Comparison of ENCODE assay signal across 21 cellular contexts in genomic region chr12:42125372-42125767, GRCh38. TPM values are rescaled to one million over a fixed set of nuclear protein-coding genes. Genes with fewer than 3 reads are reported as not detected.
DNase-seq lines count a peak whose midpoint lies in the region; ATAC-seq and TF ChIP-seq lines count a peak whose summit lies in the region.
"Had no signal": no experiment of that assay in that cellular context is flagged by ENCODE, and none has a peak within 500 bp of the region (broad histone marks: within the 10 kb centered on the region; RNA-seq: fewer than 3 reads in every experiment).

No MANE protein-coding gene starts in this region.

- ATAC-seq in GM18907 (IDR thresholded peaks at IDR 0.05; ENCODE audit: unreplicated experiment), result peak; percentile 42
- ATAC-seq: naive thymus-derived CD8-positive, alpha-beta T cell had no signal

- H3K9me3 ChIP-seq in HUES48 (ENCODE audit: control insufficient read depth, insufficient read depth, low read length), result no peaks in the 10 kb centered on the region
- H3K9me3 ChIP-seq in WERI-Rb-1 (ENCODE audit: severe bottlenecking), result no peaks in the 10 kb centered on the region
- H3K9me3 ChIP-seq in mesodermal cell (ENCODE audit: control insufficient read depth, low read length), result no peaks in the 10 kb centered on the region
- no peaks in the 10 kb centered on the region for H3K9me3 ChIP-seq in stomach
- H3K9me3 ChIP-seq: left ventricle myocardium inferior, tibial artery had no signal

- intact Hi-C loops in activated T-helper 1 cell treated with anti-CD3 and anti-CD28 coated beads, Interleukin-12 subunit alpha, Interleukin-12 subunit beta, Interleukin-2, Interleukin-4 antibody, amounts not matched to agents 30 ng/mL and 10 ng/mL and 1 ng/mL, durations not matched to agents 14 hours and 24 hours and 36 hours (cut with micrococcal nuclease), result no loop called here
- intact Hi-C loops in stomach (cut with DNase I; ENCODE audit: low total_unique reads), result no loop called here

- H3K27ac ChIP-seq in HUES48 (ENCODE audit: low read depth, low read length) (peak overlapping the region; percentile 56), WERI-Rb-1 (peak overlapping the region; percentile 19; the same call in 1 of the 2 replicates), mesodermal cell (ENCODE audit: low read depth, low read length, severe bottlenecking) (peak overlapping the region; percentile 61), stomach (no peak overlapping the region)
- H3K27ac ChIP-seq: left ventricle myocardium inferior, tibial artery had no signal

- H3K4me3 ChIP-seq in HUES48 (ENCODE audit: low read depth, low read length), result no peak overlapping the region; the same call in 1 of the 2 replicates
- H3K4me3 ChIP-seq in WERI-Rb-1 (ENCODE audit: low read depth, low read length), result no peak overlapping the region
- no peak overlapping the region for H3K4me3 ChIP-seq in mesodermal cell (ENCODE audit: extremely low read depth, insufficient read depth, low read length, poor library complexity, severe bottlenecking)
- no peak overlapping the region for H3K4me3 ChIP-seq in stomach
- H3K4me3 ChIP-seq: left ventricle myocardium inferior, tibial artery had no signal

- H3K27ac Mint-ChIP-seq in activated T-helper 1 cell treated with anti-CD3 and anti-CD28 coated beads, Interleukin-12 subunit alpha, Interleukin-12 subunit beta, Interleukin-2, Interleukin-4 antibody, amounts not matched to agents 30 ng/mL and 10 ng/mL and 1 ng/mL, durations not matched to agents 14 hours and 24 hours and 36 hours, result no peak overlapping the region
- H3K27ac Mint-ChIP-seq: CD4-positive, CD25-positive, alpha-beta regulatory T cell; naive thymus-derived CD8-positive, alpha-beta T cell had no signal

- peaks cover 11% of the 10 kb centered on the region for H3K4me1 Mint-ChIP-seq in activated T-helper 1 cell treated with anti-CD3 and anti-CD28 coated beads, Interleukin-12 subunit alpha, Interleukin-12 subunit beta, Interleukin-2, Interleukin-4 antibody, amounts not matched to agents 30 ng/mL and 10 ng/mL and 1 ng/mL, durations not matched to agents 14 hours and 24 hours and 36 hours (ENCODE audit: low read depth)

- H3K36me3 ChIP-seq in HUES48 (ENCODE audit: control insufficient read depth, insufficient read depth, low read length) (no peaks in the 10 kb centered on the region), WERI-Rb-1 (no peaks in the 10 kb centered on the region), mesodermal cell (ENCODE audit: control insufficient read depth, insufficient read depth, low read length) (no peaks in the 10 kb centered on the region), stomach (no peaks in the 10 kb centered on the region)
- H3K36me3 ChIP-seq: left ventricle myocardium inferior, tibial artery had no signal

- H3K9me3 Mint-ChIP-seq in activated T-helper 1 cell treated with anti-CD3 and anti-CD28 coated beads, Interleukin-12 subunit alpha, Interleukin-12 subunit beta, Interleukin-2, Interleukin-4 antibody, amounts not matched to agents 30 ng/mL and 10 ng/mL and 1 ng/mL, durations not matched to agents 14 hours and 24 hours and 36 hours, result no peaks in the 10 kb centered on the region
- H3K9me3 Mint-ChIP-seq: CD4-positive, CD25-positive, alpha-beta regulatory T cell; naive thymus-derived CD8-positive, alpha-beta T cell had no signal

- no peaks in the 10 kb centered on the region for H3K36me3 Mint-ChIP-seq in activated T-helper 1 cell treated with anti-CD3 and anti-CD28 coated beads, Interleukin-12 subunit alpha, Interleukin-12 subunit beta, Interleukin-2, Interleukin-4 antibody, amounts not matched to agents 30 ng/mL and 10 ng/mL and 1 ng/mL, durations not matched to agents 14 hours and 24 hours and 36 hours (ENCODE audit: low read depth)
- H3K36me3 Mint-ChIP-seq: CD4-positive, CD25-positive, alpha-beta regulatory T cell had no signal

- DNase-seq in WERI-Rb-1, result no peak
- no peak for DNase-seq in activated T-helper 1 cell treated with anti-CD3 and anti-CD28 coated beads, Interleukin-12 subunit alpha, Interleukin-12 subunit beta, Interleukin-2, Interleukin-4 antibody, amounts not matched to agents 30 ng/mL and 10 ng/mL and 1 ng/mL, durations not matched to agents 14 hours and 24 hours and 36 hours (ENCODE audit: low spot score)
- DNase-seq in HCEC 1CT, result no peak
- no peak for DNase-seq in stomach
- no peak for DNase-seq in midbrain (lab: John Stamatoyannopoulos, UW)
- DNase-seq: activated CD4-positive, alpha-beta T cell treated with anti-CD3 and anti-CD28 coated beads, Interleukin-2, amount 50 U/mL, for 48 hours; activated effector memory CD4-positive, alpha-beta T cell treated with anti-CD3 and anti-CD28 coated beads, Interleukin-2, amount 50 U/mL, for 16 hours; aorta; CD4-positive, CD25-positive, alpha-beta regulatory T cell; cortex of kidney; EL; hypothalamus; left ventricle myocardium inferior; naive thymus-derived CD8-positive, alpha-beta T cell; NCI-H2029; stimulated activated CD4-positive, alpha-beta T cell treated with anti-CD3 and anti-CD28 coated beads, Interleukin-2, amount 100 ng/mL, for 24 hours; stimulated activated CD8-positive, alpha-beta memory T cell treated with anti-CD3 and anti-CD28 coated beads, Interleukin-4, amount 100 ng/mL, for 48 hours; tibial artery had no signal

- TF ChIP-seq CTCF in WERI-Rb-1 (IDR thresholded peaks at IDR 0.05; ENCODE audit: low read depth, low read length), result no peak
- no peak for TF ChIP-seq CTCF in stomach (IDR thresholded peaks at IDR 0.05)

- TF ChIP-seq EP300 in stomach (IDR thresholded peaks at IDR 0.05), result no peak

- H3K9ac ChIP-seq in HUES48 (ENCODE audit: low read depth, low read length), result no peak overlapping the region

- no peak for TF ChIP-seq POLR2A in stomach (IDR thresholded peaks at IDR 0.05)

- no peaks in the 10 kb centered on the region for H3K27me3 Mint-ChIP-seq in activated T-helper 1 cell treated with anti-CD3 and anti-CD28 coated beads, Interleukin-12 subunit alpha, Interleukin-12 subunit beta, Interleukin-2, Interleukin-4 antibody, amounts not matched to agents 30 ng/mL and 10 ng/mL and 1 ng/mL, durations not matched to agents 14 hours and 24 hours and 36 hours (ENCODE audit: insufficient read depth)
- H3K27me3 Mint-ChIP-seq: CD4-positive, CD25-positive, alpha-beta regulatory T cell; naive thymus-derived CD8-positive, alpha-beta T cell had no signal

- H3K27me3 ChIP-seq in HUES48 (ENCODE audit: control insufficient read depth, insufficient read depth, low read length) (no peaks in the 10 kb centered on the region), WERI-Rb-1 (ENCODE audit: insufficient read depth, low read depth, severe bottlenecking) (no peaks in the 10 kb centered on the region), stomach (no peaks in the 10 kb centered on the region)
- H3K27me3 ChIP-seq: tibial artery had no signal

- 7% methylated on average over 1 of the region's 1 CpG; no CpG with 5 or more reads in 1 of the 2 experiments for whole genome bisulfite sequencing in mesodermal cell (ENCODE audit: insufficient coverage in 2 of 2), 2 experiments
- WGBS in stomach, 5 donors, result 27 to 43% (median 34%) methylated on average over 1 of the region's 1 CpG

- no peak overlapping the region for H3K4me3 Mint-ChIP-seq in activated T-helper 1 cell treated with anti-CD3 and anti-CD28 coated beads, Interleukin-12 subunit alpha, Interleukin-12 subunit beta, Interleukin-2, Interleukin-4 antibody, amounts not matched to agents 30 ng/mL and 10 ng/mL and 1 ng/mL, durations not matched to agents 14 hours and 24 hours and 36 hours
- H3K4me3 Mint-ChIP-seq: CD4-positive, CD25-positive, alpha-beta regulatory T cell; naive thymus-derived CD8-positive, alpha-beta T cell had no signal

- H3K4me1 ChIP-seq in HUES48 (ENCODE audit: control insufficient read depth, insufficient read depth, low read length) (peaks cover 34% of the 10 kb centered on the region), mesodermal cell (ENCODE audit: control insufficient read depth, insufficient read depth, low read length, poor library complexity, severe bottlenecking) (peaks cover 22% of the 10 kb centered on the region), stomach (peaks cover 0 to 42% (median 16%) of the 10 kb centered on the region in 4 donors)

RNA-seq across cellular contexts. Expression of gene GXYLT1, which starts 19.3 kb away (rescaled TPM):
- 17.1 TPM for polyA plus RNA-seq in mesodermal cell (2013, experiment 1 of 2)
- polyA plus RNA-seq in mesodermal cell (2013, experiment 2 of 2), result 19.0 TPM
- 10.5 and 11.4 TPM in 2 replicates for total RNA-seq in activated T-helper 1 cell treated with anti-CD3 and anti-CD28 coated beads, Interleukin-12 subunit alpha, Interleukin-12 subunit beta, Interleukin-2, Interleukin-4 antibody, amounts not matched to agents 30 ng/mL and 10 ng/mL and 1 ng/mL, durations not matched to agents 14 hours and 24 hours and 36 hours
- 10 to 100 TPM in 3 of 5 donors, 1 to 10 TPM in 2; 3.2 to 17.6 (median 11.7) TPM for total RNA-seq in stomach
- 1 to 10 TPM; 1.4 to 1.9 (median 1.7) TPM for polyA plus RNA-seq in stomach

Comparison
In these comparisons a context has a peak if more than half of its experiments do, and no peak if none do; other contexts are left out.
1. H3K27ac ChIP-seq: peak in HUES48 (single experiment), WERI-Rb-1 (single experiment) and mesodermal cell (single experiment); none in stomach (0 of 5).